In genomic region chr16:48156790-48157209, GRCh38 we compare ENCODE assay signal across 10 cellular contexts. TPM values are rescaled to one million over a fixed set of nuclear protein-coding genes. Genes with fewer than 3 reads are reported as not detected.
DNase-seq lines count a peak whose midpoint lies in the region; ATAC-seq, FAIRE-seq and TF ChIP-seq lines count a peak whose summit lies in the region.
"Had no signal": no experiment of that assay in that cellular context is flagged by ENCODE, and none has a peak within 500 bp of the region (broad histone marks: within the 10 kb centered on the region; RNA-seq: fewer than 3 reads in every experiment).

No MANE protein-coding gene starts in this region.

- peak; percentile 78 for ATAC-seq in omental fat pad (ENCODE audit: low FRiP score)

- no peaks in the 10 kb centered on the region for H3K36me3 ChIP-seq in SJCRH30
- H3K36me3 ChIP-seq: BLaER1 had no signal

- DNase-seq in NCI-H1417 (lab: John Stamatoyannopoulos, UW) (peak; percentile 51 to 78 (median 75)), NCI-H1417 treated with DMSO at 0.1 percent for 48 hours (lab: John Stamatoyannopoulos, UW) (no peak), Kasumi-1 (lab: John Stamatoyannopoulos, UW) (peak; percentile 63 to 82), SJCRH30 (peak; percentile 61 to 76), activated gamma-delta T cell treated with Interleukin-2 at 50 U/mL for 16 hours (peak; percentile 78), frontal cortex (ENCODE audit: low spot score in 2 of 2) (peak; percentile 28 to 72), omental fat pad (ENCODE audit: low spot score) (peak; percentile 94), superior temporal gyrus (ENCODE audit: extremely low spot score) (peak; percentile 87)

- H3K27me3 ChIP-seq in SJCRH30 = no peaks in the 10 kb centered on the region
- H3K27me3 ChIP-seq: BLaER1 had no signal

- no peak overlapping the region for H3K27ac ChIP-seq in SJCRH30
- H3K27ac ChIP-seq: BLaER1, skin epidermis had no signal

- no peak for FAIRE-seq in frontal cortex (lab: Jason Lieb, UNC)

- no peaks in the 10 kb centered on the region for H3K9me3 ChIP-seq in SJCRH30 (replicated peaks)
- H3K9me3 ChIP-seq: BLaER1 had no signal

- H3K4me3 ChIP-seq in SJCRH30 = no peak overlapping the region
- H3K4me3 ChIP-seq: BLaER1, skin epidermis had no signal

- no peaks in the 10 kb centered on the region for H3K4me1 ChIP-seq in SJCRH30

- TF ChIP-seq CTCF in omental fat pad (IDR thresholded peaks at IDR 0.05) = peak in 1 of 3 donors; percentile 43

RNA-seq across cellular contexts. Expression of gene ABCC12, which starts 1.0 kb away (rescaled TPM):
- total RNA-seq in SJCRH30 (2014; rRNA removed; shearing (Covaris generic)) = not detected in 2 replicates
- total RNA-seq in frontal cortex = 0.41 TPM
- total RNA-seq in omental fat pad = not detected
